In genomic region chr20:53739799-53740785, GRCh38 we compare ENCODE assay signal across 1 cellular context.
TF ChIP-seq lines count a peak whose summit lies in the region.

No MANE protein-coding gene starts in this region.

TF ChIP-seq in HepG2, 621 proteins besides CTCF, POLR2A, EP300 and RAD21 (continued from another document and continues in another):
- no peak for TF ChIP-seq USF2 (IDR thresholded peaks at IDR 0.05; ENCODE audit: low read depth, low read length)
- no peak for TF ChIP-seq USF2 (CRISPR knock-in tag; IDR thresholded peaks at IDR 0.05; ENCODE audit: borderline replicate concordance)
- TF ChIP-seq KAT8 (CRISPR knock-in tag; IDR thresholded peaks at IDR 0.05) = peak; percentile 11; the same call in 1 of the 2 replicates
- peak; percentile 90 for TF ChIP-seq ZFP36L1 (CRISPR knock-in tag; IDR thresholded peaks at IDR 0.05)
- TF ChIP-seq, protein P1, sequence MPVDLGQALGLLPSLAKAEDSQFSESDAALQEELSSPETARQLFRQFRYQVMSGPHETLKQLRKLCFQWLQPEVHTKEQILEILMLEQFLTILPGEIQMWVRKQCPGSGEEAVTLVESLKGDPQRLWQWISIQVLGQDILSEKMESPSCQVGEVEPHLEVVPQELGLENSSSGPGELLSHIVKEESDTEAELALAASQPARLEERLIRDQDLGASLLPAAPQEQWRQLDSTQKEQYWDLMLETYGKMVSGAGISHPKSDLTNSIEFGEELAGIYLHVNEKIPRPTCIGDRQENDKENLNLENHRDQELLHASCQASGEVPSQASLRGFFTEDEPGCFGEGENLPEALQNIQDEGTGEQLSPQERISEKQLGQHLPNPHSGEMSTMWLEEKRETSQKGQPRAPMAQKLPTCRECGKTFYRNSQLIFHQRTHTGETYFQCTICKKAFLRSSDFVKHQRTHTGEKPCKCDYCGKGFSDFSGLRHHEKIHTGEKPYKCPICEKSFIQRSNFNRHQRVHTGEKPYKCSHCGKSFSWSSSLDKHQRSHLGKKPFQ (CRISPR knock-in tag; IDR thresholded peaks at IDR 0.05; ENCODE audit: insufficient replicate concordance) = peak; percentile 38
- 0 out of 2 replicates have a peak, but pooled peaks have one; percentile 24 for TF ChIP-seq ZNF761 (CRISPR knock-in tag; conservative IDR thresholded peaks at IDR 0.05)
- no peak for TF ChIP-seq SP2 (CRISPR knock-in tag; IDR thresholded peaks at IDR 0.05)
- TF ChIP-seq, protein P2, sequence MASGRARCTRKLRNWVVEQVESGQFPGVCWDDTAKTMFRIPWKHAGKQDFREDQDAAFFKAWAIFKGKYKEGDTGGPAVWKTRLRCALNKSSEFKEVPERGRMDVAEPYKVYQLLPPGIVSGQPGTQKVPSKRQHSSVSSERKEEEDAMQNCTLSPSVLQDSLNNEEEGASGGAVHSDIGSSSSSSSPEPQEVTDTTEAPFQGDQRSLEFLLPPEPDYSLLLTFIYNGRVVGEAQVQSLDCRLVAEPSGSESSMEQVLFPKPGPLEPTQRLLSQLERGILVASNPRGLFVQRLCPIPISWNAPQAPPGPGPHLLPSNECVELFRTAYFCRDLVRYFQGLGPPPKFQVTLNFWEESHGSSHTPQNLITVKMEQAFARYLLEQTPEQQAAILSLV (CRISPR knock-in tag; IDR thresholded peaks at IDR 0.05; ENCODE audit: borderline replicate concordance) = no peak
- TF ChIP-seq ZSCAN5A (CRISPR knock-in tag; IDR thresholded peaks at IDR 0.05; ENCODE audit: borderline replicate concordance) = peak; percentile 20; the same call in 1 of the 2 replicates
- no peak for TF ChIP-seq SOX6 (IDR thresholded peaks at IDR 0.05)
- peak; percentile 46; the same call in 1 of the 2 replicates for TF ChIP-seq SOX6 (CRISPR knock-in tag; IDR thresholded peaks at IDR 0.05)
- TF ChIP-seq PRMT3 (CRISPR knock-in tag; IDR thresholded peaks at IDR 0.05; ENCODE audit: borderline replicate concordance, low read depth) = no peak
- TF ChIP-seq SAP130 (CRISPR knock-in tag; IDR thresholded peaks at IDR 0.05; ENCODE audit: low read depth) = peak; percentile 44
- peak; percentile 34; the same call in 1 of the 2 replicates for TF ChIP-seq MEIS1 (CRISPR knock-in tag; IDR thresholded peaks at IDR 0.05; ENCODE audit: borderline replicate concordance)
- 0 out of 2 replicates have a peak, but pooled peaks have one; percentile 54 for TF ChIP-seq ZNF354B (CRISPR knock-in tag; IDR thresholded peaks at IDR 0.05)
- TF ChIP-seq ZNF44 (CRISPR knock-in tag; IDR thresholded peaks at IDR 0.05) = no peak
- peak; percentile 64 for TF ChIP-seq GATAD2A (CRISPR knock-in tag; IDR thresholded peaks at IDR 0.05)
- 0 out of 2 replicates have a peak, but pooled peaks have one; percentile 53 for TF ChIP-seq SNAPC2 (CRISPR knock-in tag; IDR thresholded peaks at IDR 0.05)
- TF ChIP-seq ZNF530 (CRISPR knock-in tag; IDR thresholded peaks at IDR 0.05; ENCODE audit: low read depth) = no peak
- TF ChIP-seq ZNF615 (CRISPR knock-in tag; IDR thresholded peaks at IDR 0.05; ENCODE audit: borderline replicate concordance) = 0 out of 2 replicates have a peak, but pooled peaks have one; percentile 10
- peak; percentile 65; the same call in 1 of the 2 replicates for TF ChIP-seq ZNF414 (CRISPR knock-in tag; IDR thresholded peaks at IDR 0.05)
- TF ChIP-seq ZNF546 (CRISPR knock-in tag; conservative IDR thresholded peaks at IDR 0.05) = no peak
- no peak for TF ChIP-seq ZNF790 (CRISPR knock-in tag; IDR thresholded peaks at IDR 0.05; ENCODE audit: borderline replicate concordance)
- no peak for TF ChIP-seq ZNF768 (CRISPR knock-in tag; IDR thresholded peaks at IDR 0.05)
- peak; percentile 45; the same call in 1 of the 2 replicates for TF ChIP-seq BCL6 (CRISPR knock-in tag; IDR thresholded peaks at IDR 0.05)
- TF ChIP-seq, protein P3, sequence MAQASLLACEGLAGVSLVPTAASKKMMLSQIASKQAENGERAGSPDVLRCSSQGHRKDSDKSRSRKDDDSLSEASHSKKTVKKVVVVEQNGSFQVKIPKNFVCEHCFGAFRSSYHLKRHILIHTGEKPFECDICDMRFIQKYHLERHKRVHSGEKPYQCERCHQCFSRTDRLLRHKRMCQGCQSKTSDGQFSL (CRISPR knock-in tag; IDR thresholded peaks at IDR 0.05) = 0 out of 2 replicates have a peak, but pooled peaks have one; percentile 29
- no peak for TF ChIP-seq CENPX (CRISPR knock-in tag; IDR thresholded peaks at IDR 0.05)
- no peak for TF ChIP-seq ZSCAN12 (CRISPR knock-in tag; IDR thresholded peaks at IDR 0.05)
- TF ChIP-seq ZBTB20 (CRISPR knock-in tag; IDR thresholded peaks at IDR 0.05; ENCODE audit: borderline replicate concordance, low read depth) = 0 out of 2 replicates have a peak, but pooled peaks have one; percentile 49
- TF ChIP-seq, protein P4, sequence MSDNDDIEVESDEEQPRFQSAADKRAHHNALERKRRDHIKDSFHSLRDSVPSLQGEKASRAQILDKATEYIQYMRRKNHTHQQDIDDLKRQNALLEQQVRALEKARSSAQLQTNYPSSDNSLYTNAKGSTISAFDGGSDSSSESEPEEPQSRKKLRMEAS (IDR thresholded peaks at IDR 0.05) = no peak
- TF ChIP-seq CBX2 (IDR thresholded peaks at IDR 0.05; ENCODE audit: low read depth, low read length) = peak; percentile 87
- no peak for TF ChIP-seq CBX2 (CRISPR knock-in tag; IDR thresholded peaks at IDR 0.05; ENCODE audit: low read depth)
- TF ChIP-seq, protein P5, sequence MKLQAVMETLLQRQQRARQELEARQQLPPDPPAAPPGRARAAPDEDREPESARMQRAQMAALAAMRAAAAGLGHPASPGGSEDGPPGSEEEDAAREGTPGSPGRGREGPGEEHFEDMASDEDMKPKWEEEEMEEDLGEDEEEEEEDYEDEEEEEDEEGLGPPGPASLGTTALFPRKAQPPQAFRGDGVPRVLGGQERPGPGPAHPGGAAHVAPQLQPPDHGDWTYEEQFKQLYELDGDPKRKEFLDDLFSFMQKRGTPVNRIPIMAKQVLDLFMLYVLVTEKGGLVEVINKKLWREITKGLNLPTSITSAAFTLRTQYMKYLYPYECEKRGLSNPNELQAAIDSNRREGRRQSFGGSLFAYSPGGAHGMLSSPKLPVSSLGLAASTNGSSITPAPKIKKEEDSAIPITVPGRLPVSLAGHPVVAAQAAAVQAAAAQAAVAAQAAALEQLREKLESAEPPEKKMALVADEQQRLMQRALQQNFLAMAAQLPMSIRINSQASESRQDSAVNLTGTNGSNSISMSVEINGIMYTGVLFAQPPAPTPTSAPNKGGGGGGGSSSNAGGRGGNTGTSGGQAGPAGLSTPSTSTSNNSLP (IDR thresholded peaks at IDR 0.05; ENCODE audit: low read depth, low read length) = no peak
- TF ChIP-seq ZNF792 (CRISPR knock-in tag; IDR thresholded peaks at IDR 0.05) = 0 out of 2 replicates have a peak, but pooled peaks have one; percentile 28
- TF ChIP-seq HDAC2 (CRISPR knock-in tag; IDR thresholded peaks at IDR 0.05) = peak; percentile 21; the same call in 1 of the 2 replicates
- TF ChIP-seq ZNF644 (CRISPR knock-in tag; IDR thresholded peaks at IDR 0.05; ENCODE audit: low read depth) = 0 out of 2 replicates have a peak, but pooled peaks have one; percentile 0
- peak; percentile 5 for TF ChIP-seq STAG1 (CRISPR knock-in tag; IDR thresholded peaks at IDR 0.05)
- peak; percentile 22 for TF ChIP-seq XRCC5 (optimal IDR thresholded peaks at IDR 0.05; ENCODE audit: low read length)
- TF ChIP-seq ZNF101 (CRISPR knock-in tag; IDR thresholded peaks at IDR 0.05; ENCODE audit: borderline replicate concordance, low read depth) = peak; percentile 54; the same call in 1 of the 2 replicates
- 0 out of 2 replicates have a peak, but pooled peaks have one; percentile 59 for TF ChIP-seq ZNF556 (CRISPR knock-in tag; IDR thresholded peaks at IDR 0.05; ENCODE audit: borderline replicate concordance)
- no peak for TF ChIP-seq NR2C2 (CRISPR knock-in tag; IDR thresholded peaks at IDR 0.05; ENCODE audit: borderline replicate concordance)
- peak; percentile 25; the same call in 1 of the 2 replicates for TF ChIP-seq AHDC1 (CRISPR knock-in tag; IDR thresholded peaks at IDR 0.05; ENCODE audit: borderline replicate concordance)
